ENCODE assay signal across 8 cellular contexts in the genomic region with DNA sequence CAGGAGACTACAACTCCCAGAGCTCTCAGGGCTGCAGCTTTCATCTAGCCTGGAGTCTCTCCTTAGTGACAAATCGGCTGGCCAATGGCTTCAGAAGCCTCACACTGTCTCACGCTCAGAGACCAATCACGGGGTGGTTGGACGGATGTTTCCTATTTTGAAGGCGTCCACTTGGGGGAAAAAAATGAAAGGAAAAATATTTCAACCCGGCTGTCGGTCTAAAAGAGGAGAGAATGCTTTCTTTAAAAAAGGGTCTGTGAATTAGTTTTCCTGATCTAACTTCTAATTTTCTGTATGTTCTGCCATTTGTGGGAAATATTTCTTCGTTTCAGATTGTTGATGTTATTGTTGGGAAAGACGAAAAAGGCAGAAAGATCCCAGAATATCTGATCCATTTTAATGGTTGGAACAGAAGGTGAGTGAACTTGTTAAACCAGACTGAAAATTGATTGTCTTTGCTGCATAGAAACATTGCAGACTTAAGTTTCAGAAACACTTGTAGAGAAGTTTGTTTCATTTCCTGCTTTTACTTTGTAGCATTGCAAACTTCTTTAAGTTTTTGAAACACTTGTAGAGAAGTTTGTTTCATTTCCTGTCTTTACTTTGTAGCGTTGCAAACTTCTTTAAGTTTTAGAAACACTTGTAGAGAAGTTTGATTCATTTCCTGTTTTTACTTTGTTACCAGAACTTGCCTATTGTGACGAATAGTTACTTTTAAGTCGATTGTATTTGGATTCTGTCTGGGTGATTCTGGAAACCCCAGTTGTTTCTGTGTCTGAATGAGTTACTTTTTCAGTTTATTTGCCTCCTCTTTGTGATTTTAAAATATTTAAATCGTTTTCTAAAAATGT. TPM values are rescaled to one million over a fixed set of nuclear protein-coding genes. Genes with fewer than 3 reads are reported as not detected.
DNase-seq lines count a peak whose midpoint lies in the region; ATAC-seq and TF ChIP-seq lines count a peak whose summit lies in the region.

No MANE protein-coding gene starts in this region.

- H3K4me3 ChIP-seq in dorsolateral prefrontal cortex = peak overlapping the region; percentile 48 to 83 (median 68)

- H3K36me3 Mint-ChIP-seq in CD4-positive, alpha-beta T cell (ENCODE audit: low read depth) = peaks cover 53% of the 10 kb centered on the region
- H3K36me3 Mint-ChIP-seq in activated CD4-positive, alpha-beta T cell treated with anti-CD3 and anti-CD28 coated beads, Interleukin-2, amount 10 ng/mL, durations not matched to agents 7 days and 5 days (ENCODE audit: low read depth) = peaks cover 37% of the 10 kb centered on the region

- POLR2A ChIA-PET in CD4-positive, alpha-beta T cell (lab: Charles Lee) = interaction anchor here (0.7 to 3.4 kb wide), 4 partner anchors 8 to 27 kb away, joined by 3 to 17 read pairs (median 8); no protein-coding TSS in a partner anchor
- POLR2A ChIA-PET in activated CD4-positive, alpha-beta T cell treated with anti-CD3 and anti-CD28 coated beads, Interleukin-2, amount 10 ng/mL, durations not matched to agents 7 days and 5 days (lab: Charles Lee) = no interaction called here

- H3K9me3 Mint-ChIP-seq in CD4-positive, alpha-beta T cell = no peaks in the 10 kb centered on the region
- no peaks in the 10 kb centered on the region for H3K9me3 Mint-ChIP-seq in activated CD4-positive, alpha-beta T cell treated with anti-CD3 and anti-CD28 coated beads, Interleukin-2, amount 10 ng/mL, durations not matched to agents 7 days and 5 days

- H3K27me3 ChIP-seq in CD4-positive, alpha-beta T cell (ENCODE audit: control insufficient read depth, insufficient read depth, low read length) = no peaks in the 10 kb centered on the region
- H3K27me3 ChIP-seq in dorsolateral prefrontal cortex = peaks cover 0 to 36% (median 0%) of the 10 kb centered on the region in 45 donors

- peak overlapping the region; percentile 88 for H3K4me3 Mint-ChIP-seq in CD4-positive, alpha-beta T cell
- H3K4me3 Mint-ChIP-seq in activated CD4-positive, alpha-beta T cell treated with anti-CD3 and anti-CD28 coated beads, Interleukin-2, amount 10 ng/mL, durations not matched to agents 7 days and 5 days = peak overlapping the region; percentile 96

- intact Hi-C loops in CD4-positive, alpha-beta T cell (cut with DNase I, micrococcal nuclease) = loop anchor here in 1 of 2 experiments (5.0 to 10.0 kb wide), 3 partner anchors 645 to 1893 kb away; a partner anchor contains a TSS
- intact Hi-C loops in dorsolateral prefrontal cortex (cut with DNase I) = no loop called here

- peak; percentile 46 to 72 (median 58) for DNase-seq in CD4-positive, alpha-beta T cell
- DNase-seq in NCI-H69 (lab: John Stamatoyannopoulos, UW) (peak; percentile 93), dorsolateral prefrontal cortex (peak; percentile 42 to 95 (median 88)), left lobe of liver (ENCODE audit: low spot score) (peak; percentile 82)
- DNase-seq in activated CD4-positive, alpha-beta T cell treated with anti-CD3 and anti-CD28 coated beads, Interleukin-2, amount 10 ng/mL, durations not matched to agents 7 days and 5 days = peak; percentile 83
- DNase-seq in stimulated activated CD4-positive, alpha-beta T cell treated with anti-CD3 and anti-CD28 coated beads, TNF-alpha, amount 100 ng/mL, for 1 hour (ENCODE audit: low read depth in 3 of 3, low spot score in 1 of 3) = peak in 2 of 3 donors; percentile 28 to 50

- H3K9me3 ChIP-seq in CD4-positive, alpha-beta T cell (ENCODE audit: control insufficient read depth, low read length) = no peaks in the 10 kb centered on the region

- no peak for TF ChIP-seq CTCF in CD4-positive, alpha-beta T cell (IDR thresholded peaks at IDR 0.05)
- TF ChIP-seq CTCF in dorsolateral prefrontal cortex (IDR thresholded peaks at IDR 0.05 in 54 of 56, conservative IDR thresholded peaks at IDR 0.05 in 2 of 56; ENCODE audit: low read depth in 1 of 56, partially characterized antibody in 56 of 56) = peak in 31 of 56 donors; percentile 6 to 50 (median 25)

- H3K27ac Mint-ChIP-seq in CD4-positive, alpha-beta T cell = peak overlapping the region; percentile 94
- H3K27ac Mint-ChIP-seq in activated CD4-positive, alpha-beta T cell treated with anti-CD3 and anti-CD28 coated beads, Interleukin-2, amount 10 ng/mL, durations not matched to agents 7 days and 5 days = peak overlapping the region; percentile 94

- H3K4me1 Mint-ChIP-seq in CD4-positive, alpha-beta T cell (ENCODE audit: low read depth) = peaks cover 44% of the 10 kb centered on the region
- peaks cover 33% of the 10 kb centered on the region for H3K4me1 Mint-ChIP-seq in activated CD4-positive, alpha-beta T cell treated with anti-CD3 and anti-CD28 coated beads, Interleukin-2, amount 10 ng/mL, durations not matched to agents 7 days and 5 days

- peak overlapping the region; percentile 91 for H3K27ac ChIP-seq in CD4-positive, alpha-beta T cell (ENCODE audit: low read depth, low read length)
- peak overlapping the region in 54 of 59 donors; percentile 17 to 95 (median 85) for H3K27ac ChIP-seq in dorsolateral prefrontal cortex

- peak; percentile 68 for ATAC-seq in CD4-positive, alpha-beta T cell (ENCODE audit: poor library complexity)
- ATAC-seq in GM19455 (IDR thresholded peaks at IDR 0.05; ENCODE audit: unreplicated experiment) = peak; percentile 70
- peak; percentile 70 for ATAC-seq in HG03565 (IDR thresholded peaks at IDR 0.05; ENCODE audit: unreplicated experiment)
- ATAC-seq in left lobe of liver = peak; percentile 81

- CTCF ChIA-PET in CD4-positive, alpha-beta T cell (lab: Charles Lee) = interaction anchor here (3.0 kb wide), 1 partner anchor 11 kb away, joined by 9 read pairs; no protein-coding TSS in a partner anchor
- CTCF ChIA-PET in activated CD4-positive, alpha-beta T cell treated with anti-CD3 and anti-CD28 coated beads, Interleukin-2, amount 10 ng/mL, durations not matched to agents 7 days and 5 days (lab: Charles Lee) = interaction anchor here (1.0 to 2.2 kb wide), 2 partner anchors 11 to 12 kb away, joined by 3 to 9 read pairs; no protein-coding TSS in a partner anchor

- H3K27me3 Mint-ChIP-seq in CD4-positive, alpha-beta T cell = no peaks in the 10 kb centered on the region
- peaks cover 10% of the 10 kb centered on the region for H3K27me3 Mint-ChIP-seq in activated CD4-positive, alpha-beta T cell treated with anti-CD3 and anti-CD28 coated beads, Interleukin-2, amount 10 ng/mL, durations not matched to agents 7 days and 5 days

RNA-seq across cellular contexts. Expression of a gene that starts 1.6 kb away (rescaled TPM):
- total RNA-seq in CD4-positive, alpha-beta T cell = 100 to 1,000 TPM; 126 to 137 TPM
- 10 to 100 TPM; 73.5 to 74.5 TPM for total RNA-seq in activated CD4-positive, alpha-beta T cell treated with anti-CD3 and anti-CD28 coated beads, Interleukin-2, amount 10 ng/mL, durations not matched to agents 7 days and 5 days
- total RNA-seq in dorsolateral prefrontal cortex (10 to 100 TPM; 20.2 to 55.4 (median 32.7) TPM), left lobe of liver (9.7 TPM)

Comparison
In these comparisons a context has a peak if more than half of its experiments do, and no peak if none do; other contexts are left out.
1. Peak in every context shown above with its lines: DNase-seq, ATAC-seq, H3K4me3 ChIP-seq and H3K27ac ChIP-seq.
2. DNase-seq: peak in every context shown above with its lines; median percentile 93 in NCI-H69; 88 in dorsolateral prefrontal cortex; 83 in activated CD4-positive, alpha-beta T cell treated with anti-CD3 and anti-CD28 coated beads, Interleukin-2, amount 10 ng/mL, durations not matched to agents 7 days and 5 days; 82 in left lobe of liver; 58 in CD4-positive, alpha-beta T cell; 39 in stimulated activated CD4-positive, alpha-beta T cell treated with anti-CD3 and anti-CD28 coated beads, TNF-alpha, amount 100 ng/mL, for 1 hour.